In genomic region chr10:48363617-48364355, GRCh38 we compare ENCODE assay signal across 8 cellular contexts. TPM values are rescaled to one million over a fixed set of nuclear protein-coding genes. Genes with fewer than 3 reads are reported as not detected.
DNase-seq lines count a peak whose midpoint lies in the region; ATAC-seq and TF ChIP-seq lines count a peak whose summit lies in the region.

No MANE protein-coding gene starts in this region.

- no peak for TF ChIP-seq POLR2A in heart left ventricle (IDR thresholded peaks at IDR 0.05)

- H3K9me3 ChIP-seq in GM23248 (ENCODE audit: low read depth) (no peaks in the 10 kb centered on the region), heart left ventricle (no peaks in the 10 kb centered on the region), psoas muscle (no peaks in the 10 kb centered on the region)

- intact Hi-C loops in heart left ventricle (cut with DNase I): loop anchor here (1.0 to 10.0 kb wide), 13 partner anchors 51 to 1151 kb away; partner anchors contain the start of gene MAPK8 (in 1 of the 10)
- intact Hi-C loops in psoas muscle (cut with DNase I): loop anchor here (1.0 to 10.0 kb wide), 4 partner anchors 51 to 294 kb away; no protein-coding TSS in a partner anchor

- DNase-seq in COLO668 (lab: John Stamatoyannopoulos, UW; ENCODE audit: unreplicated experiment) (peak; percentile 19), GM23248 (peak; percentile 81), NCI-H460 (ENCODE audit: extremely low read depth, low read depth) (peak; percentile 64), heart left ventricle (peak in 3 of 5 donors; percentile 24 to 28 (median 25)), psoas muscle (peak in 1 of 2 donors; percentile 12)
- DNase-seq in activated gamma-delta T cell treated with anti-CD3 and anti-CD28 coated beads, Interleukin-2, amount 50 U/mL, for 16 hours (ENCODE audit: low read depth): peak; percentile 8

- 0 out of 2 replicates have a peak, but pooled peaks cover 2% of the 10 kb centered on the region for H4K20me1 ChIP-seq in GM23248 (ENCODE audit: insufficient read depth)

- peak overlapping the region; percentile 33 for H3K4me2 ChIP-seq in GM23248 (ENCODE audit: unreplicated experiment)

- H3K27me3 ChIP-seq in GM23248 (replicated peaks; ENCODE audit: insufficient read depth) (no peaks in the 10 kb centered on the region), heart left ventricle (no peaks in the 10 kb centered on the region), psoas muscle (ENCODE audit: insufficient read depth in 3 of 3, low read length in 2 of 3) (no peaks in the 10 kb centered on the region)

- H3K9me2 ChIP-seq in GM23248 (ENCODE audit: insufficient read depth): no peaks in the 10 kb centered on the region

- 0 to 4% methylated on average over 5 of the region's 5 CpGs for WGBS in GM23248 (ENCODE audit: low coverage in 1 of 2, low lambda C conversion rate in 2 of 2, missing lambda C conversion rate in 2 of 2), 2 experiments
- WGBS in heart left ventricle, 4 donors: 33 to 42% (median 36%) methylated on average over 5 of the region's 5 CpGs
- 36 to 44% (median 43%) methylated on average over 5 of the region's 5 CpGs for WGBS in psoas muscle, 3 donors

- H2AFZ ChIP-seq in GM23248: no peak overlapping the region

- ATAC-seq in heart left ventricle (peak in 3 of 4 donors; percentile 66 to 81 (median 80)), psoas muscle (peak; percentile 61 to 89 (median 65)), GM19452 (IDR thresholded peaks at IDR 0.05; ENCODE audit: unreplicated experiment) (no peak), HG03439 (IDR thresholded peaks at IDR 0.05; ENCODE audit: unreplicated experiment) (no peak)

- H3K9ac ChIP-seq in GM23248: peak overlapping the region; percentile 13

- peaks cover 37% of the 10 kb centered on the region for H3F3A ChIP-seq in GM23248 (ENCODE audit: insufficient read depth)

- H3K4me3 ChIP-seq in GM23248 (peak overlapping the region; percentile 32), heart left ventricle (no peak overlapping the region), psoas muscle (no peak overlapping the region)

- peaks cover 95% of the 10 kb centered on the region for H3K79me2 ChIP-seq in GM23248 (ENCODE audit: insufficient read depth)

- H3K27ac ChIP-seq in GM23248 (peak overlapping the region; percentile 45), heart left ventricle (peak overlapping the region in 4 of 12 donors; percentile 2 to 51 (median 50)), psoas muscle (no peak overlapping the region)

- in situ Hi-C loops in GM23248 (cut with MboI): loop anchor here (10.0 kb wide), 2 partner anchors 161 to 291 kb away; no protein-coding TSS in a partner anchor

- no peaks in the 10 kb centered on the region for H3K36me3 ChIP-seq in GM23248 (ENCODE audit: low read depth)
- no peaks in the 10 kb centered on the region for H3K36me3 ChIP-seq in heart left ventricle
- H3K36me3 ChIP-seq in psoas muscle (ENCODE audit: insufficient read depth in 1 of 2, low read depth in 1 of 2): no peaks in the 10 kb centered on the region

- peak; percentile 51 to 84 (median 73) for TF ChIP-seq CTCF in heart left ventricle (IDR thresholded peaks at IDR 0.05)
- peak; percentile 76 for TF ChIP-seq CTCF in psoas muscle (IDR thresholded peaks at IDR 0.05)

- peaks cover 33% of the 10 kb centered on the region for H3K4me1 ChIP-seq in GM23248 (ENCODE audit: insufficient read depth)
- H3K4me1 ChIP-seq in heart left ventricle: peaks cover 4 to 55% (median 37%) of the 10 kb centered on the region in 12 donors
- peaks cover 45% of the 10 kb centered on the region for H3K4me1 ChIP-seq in psoas muscle

RNA-seq across cellular contexts. Expression of gene MAPK8, which starts 57.3 kb away (rescaled TPM):
- 63.6 and 78.7 TPM in 2 replicates for total RNA-seq in GM23248 (2014; rRNA removed; shearing (Covaris generic))
- polyA plus RNA-seq in GM23248 (2016; fragmentation: Nextera tagmentation; extraction: Ambion mirVana) (44.4 and 54.2 TPM in 2 replicates), heart left ventricle (10 to 100 TPM in 1 of 2 donors, 1 to 10 TPM in 1; 4.2 to 17.7 TPM), psoas muscle (10 to 100 TPM; 10.8 to 22.7 (median 19.0) TPM)
- 54.3 and 57.7 TPM in 2 replicates for total RNA-seq in NCI-H460 (2014; rRNA removed; shearing (Covaris generic))
- 17.2 and 31.3 TPM in 2 replicates for polyA plus RNA-seq in NCI-H460 (2014; cell fraction: nucleus; rRNA removed)
- total RNA-seq in heart left ventricle (10 to 100 TPM; 22.8 to 36.8 (median 31.8) TPM), psoas muscle (10 to 100 TPM; 24.3 to 32.3 (median 27.7) TPM)

Comparison
In these comparisons a context has a peak if more than half of its experiments do, and no peak if none do; other contexts are left out.
1. ATAC-seq: peak in heart left ventricle (3 of 4) and psoas muscle (4 of 4); none in GM19452 (single experiment) and HG03439 (single experiment).